ENCODE assay signal across 9 cellular contexts in genomic region chr3:117026401-117026800, GRCh38.
"Had no signal": no experiment of that assay in that cellular context is flagged by ENCODE, and none has a peak within 500 bp of the region (broad histone marks: within the 10 kb centered on the region; RNA-seq: fewer than 3 reads in every experiment).

No MANE protein-coding gene starts in this region.

- H3K4me2 ChIP-seq: GM23338 had no signal

- H3K36me3 ChIP-seq: HAP-1 had no signal

- H3K4me3 Mint-ChIP-seq: GM23338, H9, HFFc6 had no signal

- H2AFZ ChIP-seq: GM23248, GM23338 had no signal

- ATAC-seq: GM23338, HCT116 had no signal

- DNase-seq: GM23248, GOT3, H7, H9, HCEC 1CT, HFFc6 had no signal

- H3K27ac ChIP-seq: GM23248 had no signal

- H3K4me1 Mint-ChIP-seq: GM23338, H9 had no signal

- H3K27ac Mint-ChIP-seq: GM23338, H9, HFFc6 had no signal

- H3K9ac ChIP-seq: GM23248 had no signal

- H3K9me3 ChIP-seq: HAP-1 had no signal

- H3K4me3 ChIP-seq: GM23248, GM23338, HAP-1 had no signal
